ENCODE assay signal across 8 cellular contexts in the genomic region with DNA sequence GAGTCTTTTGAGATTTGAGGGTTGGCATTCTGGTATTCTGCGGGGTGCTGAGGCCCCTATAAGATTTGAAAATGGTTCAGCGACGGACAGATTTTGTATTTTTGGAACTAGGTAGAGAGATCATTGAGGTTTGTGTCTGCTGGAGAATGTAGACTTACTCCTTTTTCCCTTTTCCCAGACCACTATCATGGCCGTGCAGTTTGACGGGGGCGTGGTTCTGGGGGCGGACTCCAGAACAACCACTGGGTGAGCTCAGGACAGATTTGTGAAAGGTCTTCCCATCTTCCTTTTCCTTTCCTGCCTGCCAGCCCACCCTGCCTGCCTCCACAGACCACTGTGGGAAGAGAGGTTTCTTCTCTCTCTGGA. TPM values are rescaled to one million over a fixed set of nuclear protein-coding genes. Genes with fewer than 3 reads are reported as not detected.
DNase-seq lines count a peak whose midpoint lies in the region; ATAC-seq, FAIRE-seq and TF ChIP-seq lines count a peak whose summit lies in the region.

No MANE protein-coding gene starts in this region.

- H3K27me3 ChIP-seq in adrenal gland (no peaks in the 10 kb centered on the region), iPS-15b (ENCODE audit: control insufficient read depth, insufficient read depth, low read length) (no peaks in the 10 kb centered on the region), small intestine (ENCODE audit: control insufficient read depth in 2 of 2, insufficient read depth in 2 of 2, low read length in 2 of 2) (no peaks in the 10 kb centered on the region)

- peak; percentile 14 for DNase-seq in NCI-H1694 treated with DMSO at 0.1 percent for 48 hours (lab: John Stamatoyannopoulos, UW)
- no peak for DNase-seq in NCI-H1694 (lab: John Stamatoyannopoulos, UW)
- DNase-seq in NCI-H2227 (lab: John Stamatoyannopoulos, UW; ENCODE audit: unreplicated experiment) = peak; percentile 47
- peak in 2 of 7 donors; percentile 21 to 37 for DNase-seq in adrenal gland
- no peak for DNase-seq in small intestine
- DNase-seq in RPMI8226 = no peak

- FAIRE-seq in small intestine (lab: Jason Lieb, UNC) = no peak

- ATAC-seq in GM21447 (IDR thresholded peaks at IDR 0.05; ENCODE audit: unreplicated experiment) = no peak

- H3K4me3 ChIP-seq in adrenal gland (peak overlapping the region; percentile 76 to 87 (median 82)), iPS-15b (ENCODE audit: low read depth, low read length) (peak overlapping the region; percentile 98), small intestine (ENCODE audit: low read depth in 1 of 2, low read length in 2 of 2) (peak overlapping the region; percentile 68 to 89)

- H3K27ac ChIP-seq in adrenal gland = peak overlapping the region in 3 of 5 donors; percentile 46 to 82 (median 71)
- H3K27ac ChIP-seq in small intestine (ENCODE audit: low read depth in 1 of 2, low read length in 1 of 2) = peak overlapping the region in 1 of 2 donors; percentile 73

- peaks cover 0 to 21% of the 10 kb centered on the region in 2 donors for H3K36me3 ChIP-seq in adrenal gland (replicated peaks in 1 of 2)
- peaks cover 21% of the 10 kb centered on the region for H3K36me3 ChIP-seq in iPS-15b (ENCODE audit: control insufficient read depth, insufficient read depth, low read length)
- peaks cover 2 to 8% of the 10 kb centered on the region in 2 donors for H3K36me3 ChIP-seq in small intestine (ENCODE audit: control insufficient read depth in 2 of 2, insufficient read depth in 2 of 2, low read length in 2 of 2)

- H3K4me1 ChIP-seq in adrenal gland (replicated peaks in 1 of 2) = peaks cover 6 to 8% of the 10 kb centered on the region in 2 donors
- no peaks in the 10 kb centered on the region for H3K4me1 ChIP-seq in iPS-15b (ENCODE audit: control insufficient read depth, insufficient read depth, low read length)
- peaks cover 0 to 4% of the 10 kb centered on the region in 2 donors for H3K4me1 ChIP-seq in small intestine (ENCODE audit: control insufficient read depth in 2 of 2, insufficient read depth in 1 of 2, low read depth in 1 of 2, low read length in 1 of 2)

- WGBS in adrenal gland, 4 donors = 0 to 2% (median 0%) methylated on average over 7 of the region's 7 CpGs
- WGBS in small intestine, 3 donors = 0 to 4% (median 0%) methylated on average over 4 to 7 of the region's 7 CpGs

- no peak for TF ChIP-seq POLR2A in adrenal gland (IDR thresholded peaks at IDR 0.05)

- H3K9ac ChIP-seq in iPS-15b (ENCODE audit: low read depth, low read length) = peak overlapping the region; percentile 76

- intact Hi-C loops in adrenal gland (cut with DNase I) = loop anchor here in 1 of 2 donors (10.0 kb wide), 1 partner anchor 82 kb away; the partner anchor contains the start of gene ARRB2

- no peak for TF ChIP-seq CTCF in adrenal gland (IDR thresholded peaks at IDR 0.05)

- H3K9me3 ChIP-seq in adrenal gland (replicated peaks in 1 of 3) (no peaks in the 10 kb centered on the region), iPS-15b (ENCODE audit: control insufficient read depth, insufficient read depth, low read length) (no peaks in the 10 kb centered on the region), small intestine (ENCODE audit: control insufficient read depth, low read depth) (no peaks in the 10 kb centered on the region)

RNA-seq across cellular contexts. Expression of gene PSMB6, which starts 0.6 kb away (rescaled TPM):
- total RNA-seq in adrenal gland = 100 to 1,000 TPM; 112 to 260 (median 150) TPM
- polyA plus RNA-seq in adrenal gland (100 to 1,000 TPM in 2 of 3 donors, 10 to 100 TPM in 1; 70.5 to 227 (median 138) TPM), small intestine (100 to 1,000 TPM; 170 to 219 (median 177) TPM)

RNA-seq across cellular contexts. Expression of gene GLTPD2, which starts 7.8 kb away (rescaled TPM):
- not detected for total RNA-seq in adrenal gland
- polyA plus RNA-seq in adrenal gland = not detected
- 10 to 100 TPM in 2 of 3 donors, 1 to 10 TPM in 1; 4.2 to 49.4 (median 21.2) TPM for polyA plus RNA-seq in small intestine

RNA-seq across cellular contexts. Expression of gene VMO1, which starts 10.4 kb away (rescaled TPM):
- 1 to 10 TPM; 3.1 to 6.9 (median 4.3) TPM for total RNA-seq in adrenal gland
- polyA plus RNA-seq in adrenal gland = 1 to 10 TPM in 2 of 3 donors, not detected in 1; 5.1 to 9.6 TPM
- polyA plus RNA-seq in small intestine = 1 to 10 TPM; 1.7 to 6.9 (median 6.8) TPM

RNA-seq across cellular contexts. Expression of gene PLD2, which starts 10.4 kb away (rescaled TPM):
- total RNA-seq in adrenal gland = 10 to 100 TPM in 7 of 8 donors, 1 to 10 TPM in 1; 5.9 to 27.1 (median 19.1) TPM
- polyA plus RNA-seq in adrenal gland (10 to 100 TPM in 2 of 3 donors, 1 to 10 TPM in 1; 4.1 to 34.8 (median 19.5) TPM), small intestine (10 to 100 TPM in 1 of 3 donors, 1 to 10 TPM in 2; 9.2 to 12.0 (median 9.5) TPM)

Comparison
In these comparisons a context has a peak if more than half of its experiments do, and no peak if none do; other contexts are left out.
1. DNase-seq: peak in NCI-H1694 treated with DMSO at 0.1 percent for 48 hours (single experiment) and NCI-H2227 (single experiment); none in NCI-H1694 (single experiment), small intestine (single experiment) and RPMI8226 (single experiment).
2. RNA of gene GLTPD2, which starts 7.8 kb away (polyA plus RNA-seq): 4.2 to 49.4 TPM in small intestine; not detected in adrenal gland; every median in the first group is over 4 times any median in the second.
3. Peak in every context shown above with its lines, with median percentiles within 50 percentile points of each other: H3K4me3 ChIP-seq.